In the genomic region with DNA sequence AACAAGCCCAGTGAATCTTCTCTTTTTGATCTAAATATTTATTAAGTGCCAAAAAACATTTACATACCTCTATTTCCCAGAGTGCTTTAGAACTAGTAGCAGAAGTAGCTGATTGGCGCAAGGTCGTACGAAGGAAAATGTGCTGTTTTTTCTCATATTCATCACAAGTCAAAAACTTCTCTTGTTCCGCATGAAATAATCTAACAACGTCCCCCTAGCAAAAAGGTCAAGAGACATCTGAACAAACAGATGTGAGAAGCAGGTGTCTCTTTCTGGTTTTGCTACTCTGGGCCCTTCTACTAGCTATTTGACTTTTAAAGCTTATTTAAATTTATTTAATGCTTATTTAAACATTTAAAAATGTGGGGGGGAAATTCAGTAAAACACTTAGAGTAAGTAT, we compare ENCODE assay signal across 24 cellular contexts.
DNase-seq lines count a peak whose midpoint lies in the region; ATAC-seq, FAIRE-seq and TF ChIP-seq lines count a peak whose summit lies in the region.
"Had no signal": no experiment of that assay in that cellular context is flagged by ENCODE, and none has a peak within 500 bp of the region (broad histone marks: within the 10 kb centered on the region; RNA-seq: fewer than 3 reads in every experiment).

No MANE protein-coding gene starts in this region.

- H3K79me2 ChIP-seq in OCI-LY3 (ENCODE audit: low read length), result peaks cover 38% of the 10 kb centered on the region

- H2AFZ ChIP-seq in OCI-LY3 (ENCODE audit: low read depth, low read length), result no peak overlapping the region
- H2AFZ ChIP-seq: GM23248 had no signal

- no peaks in the 10 kb centered on the region for H3K27me3 ChIP-seq in OCI-LY3 (ENCODE audit: low read depth, low read length)
- H3K27me3 ChIP-seq in adrenal gland, result no peaks in the 10 kb centered on the region
- H3K27me3 ChIP-seq: MG63, Peyer's patch had no signal

- TF ChIP-seq CTCF in OCI-LY3 (IDR thresholded peaks at IDR 0.05; ENCODE audit: low read depth, low read length) (no peak), adrenal gland (IDR thresholded peaks at IDR 0.05) (no peak)

- H3K9ac ChIP-seq in OCI-LY3 (ENCODE audit: low read length), result peak overlapping the region; percentile 62
- H3K9ac ChIP-seq: GM23248 had no signal

- ATAC-seq in GM18498 (IDR thresholded peaks at IDR 0.05; ENCODE audit: unreplicated experiment), result no peak
- ATAC-seq in HG02973 (IDR thresholded peaks at IDR 0.05; ENCODE audit: unreplicated experiment), result no peak
- ATAC-seq: A549 had no signal

- H3K36me3 ChIP-seq in OCI-LY3 (replicated peaks; ENCODE audit: low read depth, low read length) (peaks cover 17% of the 10 kb centered on the region), adrenal gland (replicated peaks in 1 of 2) (peaks cover 0 to 12% of the 10 kb centered on the region in 2 donors)
- H3K36me3 ChIP-seq: BE2C, MG63 had no signal

- WGBS in adrenal gland, 4 donors, result 93 to 96% (median 94%) methylated on average over 5 of the region's 5 CpGs

- DNase-seq in NCI-H748 (lab: John Stamatoyannopoulos, UW; ENCODE audit: unreplicated experiment) (peak; percentile 28), NCI-H748 treated with DMSO at 0.1 percent for 48 hours (lab: John Stamatoyannopoulos, UW) (no peak), NCI-H510A (lab: John Stamatoyannopoulos, UW) (peak; percentile 65), RCC 7860 (ENCODE audit: low spot score) (no peak), adrenal gland (no peak)
- DNase-seq: BE2C; DMS79; GM23248; H9; HFFc6; MG63; NCI-H1048; NCI-H1694 treated with DMSO at 0.1 percent for 48 hours; NCI-H2107; NCI-H2227 treated with DMSO at 0.1 percent for 48 hours; NCI-H524 treated with DMSO at 0.1 percent for 48 hours; NK-92 treated with Interleukin-12 subunit alpha and Interleukin-12 subunit beta, amount 100 ng/mL, for 24 hours; Peyer's patch; T-helper 2 cell had no signal

- intact Hi-C loops in adrenal gland (cut with DNase I), result loop anchor here in 1 of 2 donors (10.0 kb wide), 1 partner anchor 120 kb away; the partner anchor contains the start of gene ITPR2

- no peak for TF ChIP-seq POLR2A in adrenal gland (IDR thresholded peaks at IDR 0.05)

- H3K4me3 ChIP-seq in OCI-LY3 (ENCODE audit: low read length), result peak overlapping the region; percentile 43
- H3K4me3 ChIP-seq in adrenal gland, result no peak overlapping the region
- H3K4me3 ChIP-seq: A549, GM23248, MG63, Peyer's patch had no signal

- no peak for FAIRE-seq in RCC 7860 (lab: Jason Lieb, UNC)
- FAIRE-seq: A549, D721Med had no signal

- no peaks in the 10 kb centered on the region for H4K20me1 ChIP-seq in OCI-LY3 (ENCODE audit: insufficient read depth, low read length)

- peak overlapping the region; percentile 73 for H3K4me2 ChIP-seq in OCI-LY3 (ENCODE audit: low read length)
- H3K4me2 ChIP-seq: A549 had no signal

- H3K4me1 ChIP-seq in OCI-LY3 (ENCODE audit: low read length) (peaks cover 98% of the 10 kb centered on the region), adrenal gland (replicated peaks in 1 of 2) (no peaks in the 10 kb centered on the region)
- H3K4me1 ChIP-seq: A549, BE2C, Peyer's patch had no signal

- H3K27ac ChIP-seq in OCI-LY3 (ENCODE audit: low read length), result peak overlapping the region; percentile 97
- no peak overlapping the region for H3K27ac ChIP-seq in adrenal gland
- H3K27ac ChIP-seq: A549, GM23248, Peyer's patch had no signal

- no peaks in the 10 kb centered on the region for H3K9me3 ChIP-seq in OCI-LY3 (ENCODE audit: insufficient read depth, low read length)
- no peaks in the 10 kb centered on the region for H3K9me3 ChIP-seq in adrenal gland (replicated peaks in 1 of 3)
- H3K9me3 ChIP-seq: A549, BE2C, MG63, Peyer's patch had no signal

Comparison
In these comparisons a context has a peak if more than half of its experiments do, and no peak if none do; other contexts are left out.
1. DNase-seq: peak in NCI-H748 (single experiment) and NCI-H510A (single experiment); none in NCI-H748 treated with DMSO at 0.1 percent for 48 hours (single experiment), RCC 7860 (single experiment) and adrenal gland (0 of 7).